ENCODE assay signal across 1 cellular context in genomic region chr6:150004783-150005717, GRCh38.
TF ChIP-seq lines count a peak whose summit lies in the region.

No MANE protein-coding gene starts in this region.

TF ChIP-seq in HCT116, 20 proteins besides CTCF, POLR2A, EP300 and RAD21 (continued from another document):
- TF ChIP-seq ZBTB33 (IDR thresholded peaks at IDR 0.05; ENCODE audit: extremely low read depth, insufficient replicate concordance, low read length) (peak; percentile 49), FOSL1 (IDR thresholded peaks at IDR 0.05; ENCODE audit: low read depth) (no peak)
